Comparison of ENCODE assay signal across 1 cellular context in the genomic region with DNA sequence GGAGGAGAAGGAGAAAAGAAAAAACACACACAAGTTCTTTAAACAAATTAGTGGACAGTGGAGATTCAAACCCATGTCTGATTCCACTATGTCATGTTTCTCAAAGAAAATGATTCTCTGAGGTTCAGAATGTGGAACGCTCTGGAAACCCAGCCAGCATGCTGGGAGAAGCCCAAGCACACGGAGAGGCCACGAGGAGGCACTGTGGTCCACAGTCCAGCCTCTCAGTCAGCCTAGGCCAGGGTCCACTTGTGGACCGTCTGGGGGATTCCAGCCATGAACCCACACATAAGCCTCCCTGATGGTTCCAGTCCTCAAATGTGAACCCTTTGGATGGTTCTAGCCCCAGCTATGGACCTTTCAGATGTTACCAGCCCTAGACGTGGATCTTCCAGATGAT.
TF ChIP-seq lines count a peak whose summit lies in the region.

No MANE protein-coding gene starts in this region.

TF ChIP-seq in SK-N-SH treated with all-trans-retinoic acid at 6 μM for 48 hours, 23 proteins besides CTCF, POLR2A, EP300 and RAD21 (continued from another document):
- TF ChIP-seq CREB5 (CRISPR knock-in tag; IDR thresholded peaks at IDR 0.05; ENCODE audit: low read depth) (no peak), ZFP30 (CRISPR knock-in tag; IDR thresholded peaks at IDR 0.05) (no peak)
